In genomic region chr2:191245869-191246531, GRCh38 we compare ENCODE assay signal across 8 cellular contexts. TPM values are rescaled to one million over a fixed set of nuclear protein-coding genes. Genes with fewer than 3 reads are reported as not detected.
DNase-seq lines count a peak whose midpoint lies in the region; ATAC-seq, FAIRE-seq and TF ChIP-seq lines count a peak whose summit lies in the region.

No MANE protein-coding gene starts in this region.

- intact Hi-C loops in body of pancreas (cut with DNase I) (no loop called here), spleen (cut with DNase I; ENCODE audit: low total_unique reads) (no loop called here), OCI-LY7 (cut with micrococcal nuclease; ENCODE audit: unreplicated experiment) (no loop called here)

- no peak overlapping the region for H3K4me2 ChIP-seq in OCI-LY7 (ENCODE audit: low read length)

- no peaks in the 10 kb centered on the region for H3K9me2 ChIP-seq in OCI-LY7 (ENCODE audit: insufficient read depth, low read length)

- H3K9me3 ChIP-seq in body of pancreas = no peaks in the 10 kb centered on the region
- peaks cover 0 to 7% (median 0%) of the 10 kb centered on the region in 8 donors for H3K9me3 ChIP-seq in spleen
- H3K9me3 ChIP-seq in OCI-LY7 (ENCODE audit: low read length) = no peaks in the 10 kb centered on the region

- H3K27me3 ChIP-seq in body of pancreas = no peaks in the 10 kb centered on the region
- peaks cover 0 to 41% (median 12%) of the 10 kb centered on the region in 7 donors for H3K27me3 ChIP-seq in spleen (replicated peaks in 1 of 7)

- ATAC-seq in HG03354 (IDR thresholded peaks at IDR 0.05; ENCODE audit: poor library complexity, severe bottlenecking, unreplicated experiment) (peak; percentile 21), body of pancreas (peak; percentile 70)

- TF ChIP-seq POLR2A in body of pancreas (IDR thresholded peaks at IDR 0.05) (peak in 2 of 3 donors; percentile 51 to 60), spleen (IDR thresholded peaks at IDR 0.05) (no peak)

- H3K4me1 ChIP-seq in body of pancreas (peaks cover 56% of the 10 kb centered on the region), spleen (peaks cover 0 to 52% (median 16%) of the 10 kb centered on the region in 6 donors), OCI-LY7 (ENCODE audit: insufficient read depth, low read length, poor library complexity, severe bottlenecking) (no peaks in the 10 kb centered on the region)

- H3K79me2 ChIP-seq in OCI-LY7 (ENCODE audit: insufficient read depth, low read depth, low read length) = no peaks in the 10 kb centered on the region

- H2AFZ ChIP-seq in OCI-LY7 (ENCODE audit: low read length) = no peak overlapping the region

- POLR2A ChIA-PET in OCI-LY7 (lab: Charles Lee) = interaction anchor here (0.6 kb wide), 1 partner anchor 146 kb away, joined by 3 read pairs; no protein-coding TSS in a partner anchor

- H3K36me3 ChIP-seq in body of pancreas (replicated peaks in 1 of 2; ENCODE audit: insufficient read depth in 1 of 2, low read depth in 2 of 2) (no peaks in the 10 kb centered on the region), spleen (no peaks in the 10 kb centered on the region), OCI-LY7 (ENCODE audit: insufficient read depth, low read length) (no peaks in the 10 kb centered on the region)

- TF ChIP-seq CTCF in GM12864 (IDR thresholded peaks at IDR 0.05; ENCODE audit: low read depth, low read length, missing control alignments) (no peak), body of pancreas (IDR thresholded peaks at IDR 0.05) (peak in 1 of 7 experiments; percentile 3), spleen (IDR thresholded peaks at IDR 0.05 in 8 of 11, conservative IDR thresholded peaks at IDR 0.05 in 3 of 11) (no peak), OCI-LY7 (conservative IDR thresholded peaks at IDR 0.05; ENCODE audit: low read length) (no peak)

- H4K20me1 ChIP-seq in OCI-LY7 (ENCODE audit: insufficient read depth, low read length) = no peaks in the 10 kb centered on the region

- no peak for FAIRE-seq in frontal cortex (lab: Jason Lieb, UNC)

- CTCF ChIA-PET in OCI-LY7 (lab: Charles Lee; ENCODE audit: unreplicated experiment) = no interaction called here

- H3K4me3 ChIP-seq in GM12864 (ENCODE audit: low read depth, low read length) = peak overlapping the region; percentile 50
- H3K4me3 ChIP-seq in body of pancreas = peak overlapping the region; percentile 71 to 75
- peak overlapping the region; percentile 40 to 90 (median 67) for H3K4me3 ChIP-seq in spleen
- H3K4me3 ChIP-seq in OCI-LY7 (ENCODE audit: low read depth, low read length, poor library complexity, severe bottlenecking) = no peak overlapping the region

- no TSS peak for BruUV-seq in OCI-LY7 (replicated peaks; lab: Mats Ljungman, UMichigan)

- H3K27ac ChIP-seq in body of pancreas (peak overlapping the region; percentile 70 to 93 (median 91)), spleen (peak overlapping the region; percentile 26 to 77 (median 70)), OCI-LY7 (ENCODE audit: low read depth, low read length, poor library complexity, severe bottlenecking) (no peak overlapping the region)

- WGBS in body of pancreas, 2 donors = 2% methylated on average over 26 to 34 of the region's 34 CpGs
- WGBS in spleen, 5 donors = 8 to 11% (median 9%) methylated on average over 33 to 34 of the region's 34 CpGs

- DNase-seq in GM12864 (ENCODE audit: low read depth) = no peak
- DNase-seq in SHP77 treated with DMSO at 0.1 percent for 48 hours (lab: John Stamatoyannopoulos, UW) = peak; percentile 26
- DNase-seq in body of pancreas = peak; percentile 74 to 81 (median 76)
- DNase-seq in iPS-NIHi11 (ENCODE audit: low spot score) = peak; percentile 77
- DNase-seq in spleen = peak; percentile 79
- no peak for DNase-seq in OCI-LY7 (ENCODE audit: low spot score)
- no peak for DNase-seq in frontal cortex (ENCODE audit: low spot score in 2 of 2)

RNA-seq across cellular contexts. Expression of gene MYO1B, which starts 0.8 kb away (rescaled TPM):
- total RNA-seq in body of pancreas (10 to 100 TPM; 68.0 to 77.8 TPM), spleen (10 to 100 TPM; 11.3 to 25.8 (median 20.8) TPM), OCI-LY7 (2022) (not detected in 2 replicates), frontal cortex (85.2 TPM)
- 1 to 10 TPM; 5.3 to 8.3 (median 8.1) TPM for polyA plus RNA-seq in spleen
- total RNA-seq in OCI-LY7 (2014; rRNA removed; shearing (Covaris generic)) = not detected in 2 replicates

Comparison
In these comparisons a context has a peak if more than half of its experiments do, and no peak if none do; other contexts are left out.
1. DNase-seq: peak in SHP77 treated with DMSO at 0.1 percent for 48 hours (single experiment), body of pancreas (4 of 4), iPS-NIHi11 (single experiment) and spleen (single experiment); none in GM12864 (single experiment), OCI-LY7 (single experiment) and frontal cortex (0 of 2).
2. POLR2A ChIP-seq: peak in body of pancreas (2 of 3); none in spleen (0 of 3).
3. RNA of gene MYO1B, which starts 0.8 kb away (total RNA-seq): 85.2 TPM in frontal cortex (single experiment), 68.0 to 77.8 TPM in body of pancreas and 11.3 to 25.8 TPM in spleen; not detected in OCI-LY7; every median in the first group is over 10 times any median in the second.